ENCODE assay signal across 20 cellular contexts in the genomic region with DNA sequence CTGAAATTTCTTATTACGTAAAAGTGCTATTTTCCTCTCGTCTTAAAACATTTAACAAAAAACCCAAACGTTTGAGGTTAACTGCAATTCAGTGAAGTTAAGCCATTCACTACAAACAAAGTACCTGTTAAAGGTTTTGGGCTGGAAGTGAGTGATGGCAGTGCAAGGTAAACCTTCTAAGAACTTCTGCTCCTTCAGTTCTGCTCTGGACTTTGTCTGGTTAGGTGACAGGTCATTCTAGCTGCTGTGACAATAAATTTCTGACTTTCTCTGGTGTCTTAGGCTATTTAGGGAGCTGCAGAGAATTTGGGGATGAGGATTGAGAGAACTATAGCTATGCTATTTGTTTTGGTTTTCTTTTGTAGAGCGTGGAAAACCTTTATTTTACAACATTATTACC. TPM values are rescaled to one million over a fixed set of nuclear protein-coding genes. Genes with fewer than 3 reads are reported as not detected.
DNase-seq lines count a peak whose midpoint lies in the region; ATAC-seq, FAIRE-seq and TF ChIP-seq lines count a peak whose summit lies in the region.
"Had no signal": no experiment of that assay in that cellular context is flagged by ENCODE, and none has a peak within 500 bp of the region (broad histone marks: within the 10 kb centered on the region; RNA-seq: fewer than 3 reads in every experiment).

No MANE protein-coding gene starts in this region.

- DNase-seq in cardiac muscle cell (ENCODE audit: low read depth in 1 of 2, low spot score in 1 of 2): peak in 1 of 2 donors; percentile 59
- DNase-seq in left ventricle myocardium inferior: no peak
- no peak for DNase-seq in stimulated activated effector memory CD8-positive, alpha-beta T cell treated with anti-CD3 and anti-CD28 coated beads, Interleukin-12 subunit alpha, Interleukin-12 subunit beta, amount 100 ng/mL, for 72 hours (ENCODE audit: low spot score in 2 of 2)
- no peak for DNase-seq in BE2C
- DNase-seq: CD4-positive, alpha-beta T cell; DMS153; DMS79; GDM1; HCEC 1CT; HFFc6; KBM-7 had no signal

- peak overlapping the region; percentile 81 for H3K27ac ChIP-seq in cardiac muscle cell
- no peak overlapping the region for H3K27ac ChIP-seq in left ventricle myocardium inferior (replicated peaks)
- H3K27ac ChIP-seq: 22Rv1 had no signal

- H3K27me3 ChIP-seq in cardiac muscle cell (no peaks in the 10 kb centered on the region), left ventricle myocardium inferior (ENCODE audit: low read depth) (no peaks in the 10 kb centered on the region), BE2C (no peaks in the 10 kb centered on the region)

- H3K9me3 ChIP-seq in cardiac muscle cell (ENCODE audit: low read depth) (no peaks in the 10 kb centered on the region), left ventricle myocardium inferior (replicated peaks) (no peaks in the 10 kb centered on the region), BE2C (no peaks in the 10 kb centered on the region)

- H3K36me3 ChIP-seq in cardiac muscle cell (no peaks in the 10 kb centered on the region), left ventricle myocardium inferior (no peaks in the 10 kb centered on the region), BE2C (no peaks in the 10 kb centered on the region)

- peaks cover 12% of the 10 kb centered on the region for H3K4me1 Mint-ChIP-seq in stimulated activated effector memory CD8-positive, alpha-beta T cell treated with anti-CD3 and anti-CD28 coated beads, Interleukin-12 subunit alpha, Interleukin-12 subunit beta, amount 100 ng/mL, for 72 hours

- H3K36me3 Mint-ChIP-seq in stimulated activated effector memory CD8-positive, alpha-beta T cell treated with anti-CD3 and anti-CD28 coated beads, Interleukin-12 subunit alpha, Interleukin-12 subunit beta, amount 100 ng/mL, for 72 hours: no peaks in the 10 kb centered on the region

- FAIRE-seq in islet of Langerhans (lab: Jason Lieb, UNC): peak; percentile 41
- FAIRE-seq: GM18507, H54, HTR-8/SVneo had no signal

- no peaks in the 10 kb centered on the region for H3K9me3 Mint-ChIP-seq in stimulated activated effector memory CD8-positive, alpha-beta T cell treated with anti-CD3 and anti-CD28 coated beads, Interleukin-12 subunit alpha, Interleukin-12 subunit beta, amount 100 ng/mL, for 72 hours
- H3K9me3 Mint-ChIP-seq: CD4-positive, alpha-beta T cell; GM23338; HFFc6; IgD-negative memory B cell had no signal

- TF ChIP-seq CTCF in cardiac muscle cell (IDR thresholded peaks at IDR 0.05; ENCODE audit: low read depth, low read length): no peak
- no peak for TF ChIP-seq CTCF in left ventricle myocardium inferior (IDR thresholded peaks at IDR 0.05; ENCODE audit: borderline replicate concordance)
- TF ChIP-seq CTCF in BE2C (IDR thresholded peaks at IDR 0.05; ENCODE audit: low read depth, low read length): no peak

- peak overlapping the region; percentile 43 for H3K27ac Mint-ChIP-seq in stimulated activated effector memory CD8-positive, alpha-beta T cell treated with anti-CD3 and anti-CD28 coated beads, Interleukin-12 subunit alpha, Interleukin-12 subunit beta, amount 100 ng/mL, for 72 hours
- H3K27ac Mint-ChIP-seq: CD4-positive, alpha-beta T cell; GM23338; HFFc6 had no signal

- intact Hi-C loops in left ventricle myocardium inferior (cut with micrococcal nuclease): no loop called here

- H3K4me3 ChIP-seq in cardiac muscle cell: no peak overlapping the region
- no peak overlapping the region for H3K4me3 ChIP-seq in left ventricle myocardium inferior
- no peak overlapping the region for H3K4me3 ChIP-seq in BE2C (ENCODE audit: low read depth, low read length)
- H3K4me3 ChIP-seq: GM23338 had no signal

- no peak for ATAC-seq in stimulated activated effector memory CD8-positive, alpha-beta T cell treated with anti-CD3 and anti-CD28 coated beads, Interleukin-12 subunit alpha, Interleukin-12 subunit beta, amount 100 ng/mL, for 72 hours
- no peak for ATAC-seq in HG02759 (IDR thresholded peaks at IDR 0.05; ENCODE audit: unreplicated experiment)
- no peak for ATAC-seq in GM21529 (IDR thresholded peaks at IDR 0.05; ENCODE audit: unreplicated experiment)
- ATAC-seq: GM23338 had no signal

- H3K4me1 ChIP-seq in cardiac muscle cell (ENCODE audit: low read depth) (peaks cover 63% of the 10 kb centered on the region), left ventricle myocardium inferior (peaks cover 19% of the 10 kb centered on the region), BE2C (no peaks in the 10 kb centered on the region)

- no peak overlapping the region for H3K4me3 Mint-ChIP-seq in stimulated activated effector memory CD8-positive, alpha-beta T cell treated with anti-CD3 and anti-CD28 coated beads, Interleukin-12 subunit alpha, Interleukin-12 subunit beta, amount 100 ng/mL, for 72 hours
- H3K4me3 Mint-ChIP-seq: CD4-positive, alpha-beta T cell; GM23338; HFFc6; IgD-negative memory B cell had no signal

RNA-seq across cellular contexts. Expression of gene NEDD9, which starts 36.5 kb away (rescaled TPM):
- total RNA-seq in cardiac muscle cell (25.1 and 26.8 TPM in 2 replicates), left ventricle myocardium inferior (28.1 TPM)
- 12.6 and 19.7 TPM in 2 replicates for polyA plus RNA-seq in cardiac muscle cell
- 0.17 TPM for polyA plus RNA-seq in BE2C (2012; ENCODE audit: insufficient read depth, insufficient read length, low read depth)
